8 cellular contexts compared by ENCODE assay signal in genomic region chrX:150362599-150363481, GRCh38. TPM values are rescaled to one million over a fixed set of nuclear protein-coding genes. Genes with fewer than 3 reads are reported as not detected.
A peak's percentile ranks its signal among the peaks of the same experiment; 100 is the strongest.
DNase-seq lines count a peak whose midpoint lies in the region; ATAC-seq and TF ChIP-seq lines count a peak whose summit lies in the region.

TSS of gene MAMLD1 (plus strand) at chrX:150363317. CDS start at chrX:150445517, 82,200 bp downstream.

- H3K4me2 ChIP-seq in smooth muscle cell, result peak within 1 kb of the TSS; percentile 82

- no peaks in the 10 kb centered on the region for H3F3A ChIP-seq in smooth muscle cell (ENCODE audit: low read depth)

- peaks cover 85% of the 10 kb centered on the region for H3K27me3 ChIP-seq in HUES48 (ENCODE audit: control insufficient read depth, insufficient read depth, low read length)
- H3K27me3 ChIP-seq in colonic mucosa, result peaks cover 30% of the 10 kb centered on the region
- H3K27me3 ChIP-seq in layer of hippocampus (ENCODE audit: control insufficient read depth, insufficient read depth, low read length), result no peaks in the 10 kb centered on the region
- H3K27me3 ChIP-seq in smooth muscle cell (ENCODE audit: low read depth), result peaks cover 27% of the 10 kb centered on the region

- H3K27ac ChIP-seq in HUES48 (ENCODE audit: low read depth, low read length), result no peak within 1 kb of the TSS
- H3K27ac ChIP-seq in colonic mucosa, result peak within 1 kb of the TSS; percentile 67
- peak within 1 kb of the TSS; percentile 82 for H3K27ac ChIP-seq in layer of hippocampus (ENCODE audit: low read depth, low read length)
- H3K27ac ChIP-seq in smooth muscle cell (ENCODE audit: low read depth), result peak within 1 kb of the TSS; percentile 10

- ATAC-seq in activated CD4-positive, CD25-positive, alpha-beta regulatory T cell treated with anti-CD3 and anti-CD28 coated beads, Interleukin-2, amount 50 U/mL, for 24 hours, result peak; percentile 69 to 75

- DNase-seq in C1 segment of cervical spinal cord (lab: John Stamatoyannopoulos, UW) (peak in 10 of 14 donors; percentile 4 to 58 (median 33)), colonic mucosa (peak; percentile 46), smooth muscle cell (lab: John Stamatoyannopoulos, UW; ENCODE audit: unreplicated experiment) (no peak), NCI-H2029 treated with DMSO at 0.1 percent for 48 hours (lab: John Stamatoyannopoulos, UW) (no peak), inferior parietal cortex (ENCODE audit: extremely low spot score) (no peak)

- H3K36me3 ChIP-seq in HUES48 (ENCODE audit: control insufficient read depth, insufficient read depth, low read length), result no peaks in the 10 kb centered on the region
- H3K36me3 ChIP-seq in colonic mucosa, result no peaks in the 10 kb centered on the region
- H3K36me3 ChIP-seq in smooth muscle cell (ENCODE audit: low read depth), result no peaks in the 10 kb centered on the region

- WGBS in smooth muscle cell (ENCODE audit: low lambda C conversion rate), result 48% methylated on average over 87 of the region's 88 CpGs

- no peak for TF ChIP-seq CTCF in colonic mucosa (IDR thresholded peaks at IDR 0.05)
- no peak for TF ChIP-seq CTCF in smooth muscle cell (IDR thresholded peaks at IDR 0.05; ENCODE audit: borderline replicate concordance, insufficient read depth, poor library complexity, severe bottlenecking)

- H3K79me2 ChIP-seq in smooth muscle cell (ENCODE audit: low read depth), result no peaks in the 10 kb centered on the region

- intact Hi-C loops in colonic mucosa (cut with DNase I), result no loop called here

- no peaks in the 10 kb centered on the region for H4K20me1 ChIP-seq in smooth muscle cell (ENCODE audit: low read depth)

- peak within 1 kb of the TSS; percentile 58 for H2AFZ ChIP-seq in smooth muscle cell (ENCODE audit: low read depth)

- H3K9ac ChIP-seq in HUES48 (ENCODE audit: low read depth, low read length) (no peak within 1 kb of the TSS), colonic mucosa (ENCODE audit: low read depth in 2 of 2, low read length in 2 of 2) (peak within 1 kb of the TSS; percentile 23 to 56), smooth muscle cell (ENCODE audit: low read depth) (peak within 1 kb of the TSS; percentile 60)

- H3K9me3 ChIP-seq in HUES48 (ENCODE audit: control insufficient read depth, insufficient read depth, low read length) (peaks cover 13% of the 10 kb centered on the region; the same call in 1 of the 2 replicates), colonic mucosa (no peaks in the 10 kb centered on the region), smooth muscle cell (replicated peaks; ENCODE audit: low read depth) (no peaks in the 10 kb centered on the region)

- H3K4me1 ChIP-seq in HUES48 (ENCODE audit: control insufficient read depth, insufficient read depth, low read length), result peaks cover 8% of the 10 kb centered on the region; the same call in 1 of the 2 replicates
- no peaks in the 10 kb centered on the region for H3K4me1 ChIP-seq in colonic mucosa
- H3K4me1 ChIP-seq in smooth muscle cell (ENCODE audit: low read depth), result no peaks in the 10 kb centered on the region

- H3K4me3 ChIP-seq in HUES48 (ENCODE audit: low read depth, low read length) (peak within 1 kb of the TSS; percentile 61), colonic mucosa (peak within 1 kb of the TSS; percentile 44), smooth muscle cell (peak within 1 kb of the TSS; percentile 54)

RNA-seq across cellular contexts. Expression of gene MAMLD1, which starts in this region (rescaled TPM):
- total RNA-seq in colonic mucosa, result under 1 TPM; 0.49 to 0.93 TPM
- total RNA-seq in smooth muscle cell, result 0.99 and 2.4 TPM in 2 replicates
- 3.8 and 4.7 TPM in 2 replicates for polyA plus RNA-seq in smooth muscle cell

Comparison
In these comparisons a context has a peak if more than half of its experiments do, and no peak if none do; other contexts are left out.
1. Peak in DNase-seq, H3K4me3 ChIP-seq, H3K27ac ChIP-seq and H3K9ac ChIP-seq in colonic mucosa; RNA of the gene not detected or under 1 TPM.
2. DNase-seq: peak in C1 segment of cervical spinal cord (10 of 14); none in smooth muscle cell (single experiment), NCI-H2029 treated with DMSO at 0.1 percent for 48 hours (single experiment) and inferior parietal cortex (single experiment).
3. Peak in every context shown above with its lines, with median percentiles within 50 percentile points of each other: H3K4me3 ChIP-seq.